In genomic region chr12:44248436-44248835, GRCh38 we compare ENCODE assay signal across 1 cellular context.
TF ChIP-seq lines count a peak whose summit lies in the region.

No MANE protein-coding gene starts in this region.

TF ChIP-seq in IMR-90, 13 proteins besides CTCF, POLR2A, EP300 and RAD21:
- TF ChIP-seq BHLHE40 (IDR thresholded peaks at IDR 0.05; ENCODE audit: low read depth, low read length) (no peak), RFX5 (IDR thresholded peaks at IDR 0.05; ENCODE audit: low read depth, low read length) (no peak), SMC3 (IDR thresholded peaks at IDR 0.05; ENCODE audit: low read depth, low read length) (no peak)
